ENCODE assay signal across 8 cellular contexts in the genomic region with DNA sequence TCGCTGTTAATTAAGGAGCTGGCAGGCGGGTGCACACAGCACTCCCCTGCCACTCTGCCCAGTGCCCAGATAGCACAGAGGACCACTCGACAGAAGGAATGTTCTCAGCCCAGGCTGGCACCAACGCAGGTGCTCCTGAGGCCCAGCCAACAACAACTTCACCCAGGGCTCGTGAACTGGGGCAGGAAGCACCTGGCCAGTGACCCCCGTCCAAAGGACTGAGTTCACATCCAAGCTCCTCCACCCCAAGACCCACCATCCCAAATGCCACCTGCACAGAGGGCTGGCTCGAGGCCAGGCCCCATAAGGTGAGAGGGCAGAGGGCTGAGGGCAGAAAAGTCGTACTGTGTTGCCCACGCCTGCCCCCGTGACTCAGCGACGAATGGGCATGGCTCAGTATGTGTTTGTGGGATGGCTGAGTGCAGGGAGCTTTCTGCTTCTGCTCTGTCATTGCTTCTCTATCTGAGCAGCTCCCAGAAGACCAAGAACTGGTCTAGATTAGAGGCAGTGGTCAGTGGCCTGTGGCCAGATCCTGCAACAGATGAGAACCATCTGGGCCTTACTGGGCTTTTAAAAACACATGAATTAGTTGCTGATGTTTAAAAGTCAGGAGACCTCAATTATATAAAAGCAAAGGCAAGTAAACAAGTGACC.
A peak's percentile ranks its signal among the peaks of the same experiment; 100 is the strongest.
DNase-seq lines count a peak whose midpoint lies in the region; ATAC-seq, FAIRE-seq and TF ChIP-seq lines count a peak whose summit lies in the region.

No MANE protein-coding gene starts in this region.

- peak; percentile 20 for FAIRE-seq in HTR-8/SVneo (lab: Jason Lieb, UNC)

- peak overlapping the region; percentile 81 for H3K27ac ChIP-seq in subcutaneous abdominal adipose tissue (ENCODE audit: low read depth, low read length)

- ATAC-seq in mucosa of descending colon (peak; percentile 39), HG02970 (IDR thresholded peaks at IDR 0.05; ENCODE audit: low FRiP score, unreplicated experiment) (no peak)

- peaks cover 24% of the 10 kb centered on the region for H3K4me1 ChIP-seq in mucosa of descending colon (ENCODE audit: low read depth)
- H3K4me1 ChIP-seq in subcutaneous abdominal adipose tissue (ENCODE audit: control insufficient read depth in 5 of 5, insufficient read depth in 5 of 5, low read length in 5 of 5) = peaks cover 24 to 55% (median 49%) of the 10 kb centered on the region in 5 donors

- TF ChIP-seq CTCF in mucosa of descending colon (IDR thresholded peaks at IDR 0.05) = no peak

- H3K4me3 ChIP-seq in mucosa of descending colon = no peak overlapping the region
- peak overlapping the region in 2 of 5 donors; percentile 27 to 30 for H3K4me3 ChIP-seq in subcutaneous abdominal adipose tissue (ENCODE audit: low read depth in 1 of 5, low read length in 5 of 5)

- H3K27me3 ChIP-seq in subcutaneous abdominal adipose tissue (ENCODE audit: control insufficient read depth in 5 of 5, insufficient read depth in 4 of 5, low read length in 5 of 5) = no peaks in the 10 kb centered on the region

- H3K36me3 ChIP-seq in mucosa of descending colon (ENCODE audit: low read depth) (no peaks in the 10 kb centered on the region), subcutaneous abdominal adipose tissue (ENCODE audit: control insufficient read depth in 5 of 5, insufficient read depth in 5 of 5, low read length in 5 of 5) (peaks cover 0 to 60% (median 49%) of the 10 kb centered on the region in 5 donors)

- DNase-seq in HTR-8/SVneo (ENCODE audit: insufficient read length, low spot score) (no peak), dermis blood vessel endothelial cell (peak; percentile 84), mucosa of descending colon (peak; percentile 61 to 70 (median 68)), SIG-M5 treated with dmso at 0.1 percent for 504 hours (lab: John Stamatoyannopoulos, UW; ENCODE audit: unreplicated experiment) (no peak), SW480 (ENCODE audit: low spot score) (no peak)
- DNase-seq in activated CD4-positive, CD25-positive, alpha-beta regulatory T cell treated with anti-CD3 and anti-CD28 coated beads, Interleukin-2, amount 50 U/mL, for 72 hours = peak; percentile 59

- peak overlapping the region; percentile 2 to 56 (median 32) for H3K9ac ChIP-seq in subcutaneous abdominal adipose tissue (ENCODE audit: low read length in 5 of 5)

- H3K9me3 ChIP-seq in mucosa of descending colon (no peaks in the 10 kb centered on the region), subcutaneous abdominal adipose tissue (ENCODE audit: control insufficient read depth in 5 of 5, low read length in 5 of 5) (no peaks in the 10 kb centered on the region)

- intact Hi-C loops in mucosa of descending colon (cut with DNase I, micrococcal nuclease) = no loop called here

Comparison
In these comparisons a context has a peak if more than half of its experiments do, and no peak if none do; other contexts are left out.
1. DNase-seq: peak in activated CD4-positive, CD25-positive, alpha-beta regulatory T cell treated with anti-CD3 and anti-CD28 coated beads, Interleukin-2, amount 50 U/mL, for 72 hours (single experiment), dermis blood vessel endothelial cell (single experiment) and mucosa of descending colon (3 of 3); none in HTR-8/SVneo (single experiment), SIG-M5 treated with dmso at 0.1 percent for 504 hours (single experiment) and SW480 (single experiment).